ENCODE assay signal across 20 cellular contexts in genomic region chr12:68304626-68305025, GRCh38. TPM values are rescaled to one million over a fixed set of nuclear protein-coding genes. Genes with fewer than 3 reads are reported as not detected.
A peak's percentile ranks its signal among the peaks of the same experiment; 100 is the strongest.
DNase-seq lines count a peak whose midpoint lies in the region; ATAC-seq, FAIRE-seq and TF ChIP-seq lines count a peak whose summit lies in the region.
"Had no signal": no experiment of that assay in that cellular context is flagged by ENCODE, and none has a peak within 500 bp of the region (broad histone marks: within the 10 kb centered on the region; RNA-seq: fewer than 3 reads in every experiment).

No MANE protein-coding gene starts in this region.

- H3F3A ChIP-seq in GM23248 (ENCODE audit: insufficient read depth), result peaks cover 8% of the 10 kb centered on the region

- 96 to 97% methylated on average over 3 of the region's 3 CpGs for WGBS in GM23248 (ENCODE audit: low coverage in 1 of 2, low lambda C conversion rate in 2 of 2, missing lambda C conversion rate in 2 of 2), 2 experiments
- WGBS in GM12878 (ENCODE audit: insufficient coverage, insufficient replicate concordance, low lambda C conversion rate, missing lambda C conversion rate), result 89% methylated on average over 3 of the region's 3 CpGs

- H3K4me3 ChIP-seq in GM23248 (no peak overlapping the region), GM12878 (no peak overlapping the region), fibroblast of pulmonary artery (replicated peaks; ENCODE audit: low read depth, low read length) (no peak overlapping the region)
- H3K4me3 ChIP-seq: Peyer's patch had no signal

- H2AFZ ChIP-seq in GM23248 (no peak overlapping the region), GM12878 (ENCODE audit: control insufficient read depth, low read depth, low read length) (peak overlapping the region; percentile 28; the same call in 1 of the 2 replicates)

- no peak for TF ChIP-seq POLR2A in GM12878 (IDR thresholded peaks at IDR 0.05; ENCODE audit: low read depth, low read length)

- in situ Hi-C loops in GM23248 (cut with MboI), result loop anchor here (25.0 kb wide), 1 partner anchor 942 kb away; no protein-coding TSS in a partner anchor
- in situ Hi-C loops in GM12878 (cut with MboI), result no loop called here

- H3K27me3 ChIP-seq in GM23248 (replicated peaks; ENCODE audit: insufficient read depth) (no peaks in the 10 kb centered on the region), GM12878 (replicated peaks in 1 of 2; ENCODE audit: control insufficient read depth in 2 of 2, insufficient read depth in 2 of 2, low read length in 1 of 2) (no peaks in the 10 kb centered on the region)
- H3K27me3 ChIP-seq: Peyer's patch had no signal

- DNase-seq in GM23248, result peak; percentile 24
- DNase-seq in GM12878 (ENCODE audit: low read depth, low spot score), result no peak
- peak; percentile 43 for DNase-seq in fibroblast of pulmonary artery (ENCODE audit: low read depth)
- DNase-seq in renal cortical epithelial cell (ENCODE audit: low read depth), result peak; percentile 11
- no peak for DNase-seq in hepatic stellate cell (ENCODE audit: low spot score)
- no peak for DNase-seq in midbrain (lab: John Stamatoyannopoulos, UW)
- no peak for DNase-seq in nephron progenitor cell
- DNase-seq: ACHN; CD4-positive, CD25-positive, alpha-beta regulatory T cell; DMS53; KG1; NCI-H1092 treated with DMSO at 0.1 percent for 48 hours; NCI-H187; NCI-H2171; NCI-H82; Peyer's patch; SHP77 had no signal

- no peaks in the 10 kb centered on the region for H3K9me2 ChIP-seq in GM23248 (ENCODE audit: insufficient read depth)

- H3K79me2 ChIP-seq in GM23248 (ENCODE audit: insufficient read depth) (no peaks in the 10 kb centered on the region), GM12878 (ENCODE audit: control insufficient read depth, insufficient read depth, low read length) (no peaks in the 10 kb centered on the region)

- TF ChIP-seq EP300 in GM12878 (IDR thresholded peaks at IDR 0.05; ENCODE audit: borderline replicate concordance in 1 of 2, control insufficient read depth in 1 of 2, low read depth in 2 of 2, low read length in 2 of 2), result no peak

- POLR2A ChIA-PET in GM12878 (lab: Charles Lee), result no interaction called here

- H4K20me1 ChIP-seq in GM23248 (ENCODE audit: insufficient read depth) (no peaks in the 10 kb centered on the region), GM12878 (ENCODE audit: control insufficient read depth, insufficient read depth) (no peaks in the 10 kb centered on the region)

- no peaks in the 10 kb centered on the region for H3K4me1 Mint-ChIP-seq in nephron progenitor cell

- TF ChIP-seq CTCF in GM12878 (IDR thresholded peaks at IDR 0.05 in 2 of 3, conservative IDR thresholded peaks at IDR 0.05 in 1 of 3; ENCODE audit: control insufficient read depth in 2 of 3, extremely low read depth in 1 of 3, insufficient read depth in 1 of 3, low read depth in 3 of 3, low read length in 3 of 3) (no peak), fibroblast of pulmonary artery (IDR thresholded peaks at IDR 0.05; ENCODE audit: low read length, missing control alignments) (no peak), nephron progenitor cell (IDR thresholded peaks at IDR 0.05) (no peak)

- H3K9me3 Mint-ChIP-seq in nephron progenitor cell, result peaks cover 15% of the 10 kb centered on the region

- H3K4me1 ChIP-seq in GM23248 (ENCODE audit: insufficient read depth) (peaks cover 9% of the 10 kb centered on the region), GM12878 (ENCODE audit: control insufficient read depth, insufficient read depth, low read length) (peaks cover 8% of the 10 kb centered on the region)
- H3K4me1 ChIP-seq: Peyer's patch had no signal

- no peak for ATAC-seq in GM12878

- H3K4me2 ChIP-seq in GM23248 (ENCODE audit: unreplicated experiment), result no peak overlapping the region
- H3K4me2 ChIP-seq in GM12878 (ENCODE audit: control insufficient read depth, insufficient read depth), result no peak overlapping the region

- intact Hi-C loops in GM12878 (cut with micrococcal nuclease; ENCODE audit: unreplicated experiment), result no loop called here

- H3K27ac ChIP-seq in GM23248 (no peak overlapping the region), GM12878 (ENCODE audit: control insufficient read depth, insufficient read depth) (peak overlapping the region; percentile 58)
- H3K27ac ChIP-seq: Peyer's patch had no signal

- no peak overlapping the region for H3K27ac Mint-ChIP-seq in nephron progenitor cell

- H3K9ac ChIP-seq in GM23248, result no peak overlapping the region
- no peak overlapping the region for H3K9ac ChIP-seq in GM12878 (ENCODE audit: control insufficient read depth, insufficient read depth, low read length)

- CTCF ChIA-PET in GM12878 (lab: Yijun Ruan, JAX), result no interaction called here

- no peak for FAIRE-seq in GM12878 (lab: Jason Lieb, UNC)

- SMC1A ChIA-PET in GM12878 (lab: Charles Lee; ENCODE audit: uncharacterized antibody, unreplicated experiment), result interaction anchor here (2.1 kb wide), 1 partner anchor 21 kb away, joined by 5 read pairs; no protein-coding TSS in a partner anchor

- no peak for TF ChIP-seq RAD21 in GM12878 (IDR thresholded peaks at IDR 0.05; ENCODE audit: insufficient read depth, low read depth, low read length)

- no peaks in the 10 kb centered on the region for H3K27me3 Mint-ChIP-seq in nephron progenitor cell (ENCODE audit: low read depth, poor library complexity)
- H3K27me3 Mint-ChIP-seq: CD4-positive, CD25-positive, alpha-beta regulatory T cell had no signal

- BruUV-seq in GM12878 (replicated peaks; lab: Mats Ljungman, UMichigan), result TSS peak; percentile 77

- H3K9me3 ChIP-seq in GM23248 (ENCODE audit: low read depth), result no peaks in the 10 kb centered on the region
- H3K9me3 ChIP-seq in GM12878 (replicated peaks; ENCODE audit: control insufficient read depth, insufficient read depth, low read length), result peaks cover 3% of the 10 kb centered on the region; the same call in 2 of the 3 replicates
- H3K9me3 ChIP-seq: Peyer's patch had no signal

- peaks cover 73% of the 10 kb centered on the region for H3K36me3 Mint-ChIP-seq in nephron progenitor cell (ENCODE audit: low read depth)

- RAD21 ChIA-PET in GM12878 (lab: Charles Lee; ENCODE audit: unreplicated experiment), result no interaction called here

- H3K36me3 ChIP-seq in GM23248 (ENCODE audit: low read depth) (peaks cover 8% of the 10 kb centered on the region), GM12878 (ENCODE audit: control insufficient read depth in 2 of 2, insufficient read depth in 2 of 2, low read length in 1 of 2) (peaks cover 2 to 3% of the 10 kb centered on the region in 2 experiments; a peak in 3 of 4 replicates)

- H3K4me3 Mint-ChIP-seq in nephron progenitor cell, result no peak overlapping the region
- H3K4me3 Mint-ChIP-seq: CD4-positive, CD25-positive, alpha-beta regulatory T cell had no signal

TF ChIP-seq in GM12878, 131 proteins besides CTCF, POLR2A, EP300 and RAD21 (continues in another document):
- TF ChIP-seq RELA (IDR thresholded peaks at IDR 0.05; ENCODE audit: borderline replicate concordance, partially characterized antibody) (no peak), KAT2A (conservative IDR thresholded peaks at IDR 0.05; ENCODE audit: control insufficient read depth, low read depth, low read length) (no peak), CHD4 (IDR thresholded peaks at IDR 0.05) (no peak), EZH2 (IDR thresholded peaks at IDR 0.05; ENCODE audit: borderline replicate concordance, control insufficient read depth, low read depth, low read length) (no peak), ZNF217 (IDR thresholded peaks at IDR 0.05) (no peak), MEF2A (IDR thresholded peaks at IDR 0.05; ENCODE audit: insufficient read depth, low read depth, low read length) (no peak), ZBED1 (IDR thresholded peaks at IDR 0.05; ENCODE audit: borderline replicate concordance) (no peak)

RNA-seq across cellular contexts. Expression of gene MDM1, which starts 27.5 kb away (rescaled TPM):
- total RNA-seq in GM23248 (2014; rRNA removed; shearing (Covaris generic)), result 7.3 and 30.0 TPM in 2 replicates
- polyA plus RNA-seq in GM23248 (2016; fragmentation: Nextera tagmentation; extraction: Ambion mirVana), result 7.5 and 9.9 TPM in 2 replicates
- 59.3 and 61.0 TPM in 2 replicates for total RNA-seq in GM12878 (2013; cell fraction: nucleolus; rRNA removed)
- total RNA-seq in GM12878 (2014; rRNA removed), result 17.1 and 19.8 TPM in 2 replicates
- total RNA-seq in GM12878 (2014; rRNA removed; fragmentation: Illumina TruSeq; extraction: Trizol), result 20.9 and 22.5 TPM in 2 replicates
- 14.6 and 16.3 TPM in 2 replicates for total RNA-seq in GM12878 (2021)
- 6.4 TPM for polyA plus RNA-seq in GM12878 (2011; ENCODE audit: low read depth)
- 23.4 and 35.5 TPM in 2 replicates for polyA plus RNA-seq in GM12878 (2011; rRNA removed)
- 5.8 and 6.3 TPM in 2 replicates for polyA plus RNA-seq in GM12878 (2011; cell fraction: cytosol; rRNA removed)
- polyA plus RNA-seq in GM12878 (2011; cell fraction: nucleus; rRNA removed), result 49.8 and 54.6 TPM in 2 replicates
- polyA plus RNA-seq in GM12878 (2012), result 5.7 and 6.8 TPM in 2 replicates
- 21.1 and 23.8 TPM in 2 replicates for polyA plus RNA-seq in GM12878 (2014; fragmentation: Illumina TruSeq; extraction: Trizol)
- 10 to 100 TPM; 10.1 to 10.6 TPM for polyA plus RNA-seq in GM12878 (2014; fragmentation: Nextera tagmentation; extraction: Ambion mirVana)
- polyA plus RNA-seq in GM12878 (2014; rRNA removed), result 15.6 and 16.1 TPM in 2 replicates
- 10 to 100 TPM; 15.9 to 25.3 TPM for polyA plus RNA-seq in GM12878 (2016; fragmentation: Nextera tagmentation; extraction: Ambion mirVana)
- polyA minus RNA-seq in GM12878 (2011; rRNA and poly(A)+ RNA removed), result 9.9 and 11.3 TPM in 2 replicates
- polyA minus RNA-seq in GM12878 (2011; cell fraction: cytosol; rRNA and poly(A)+ RNA removed), result 4.7 and 7.7 TPM in 2 replicates
- 19.9 and 30.0 TPM in 2 replicates for polyA minus RNA-seq in GM12878 (2011; cell fraction: nucleus; rRNA and poly(A)+ RNA removed)
- 6.4 and 9.2 TPM in 2 replicates for total RNA-seq in renal cortical epithelial cell

RNA-seq across cellular contexts. Expression of gene IL22, which starts 51.2 kb away (rescaled TPM):
- total RNA-seq in GM23248 (2014; rRNA removed; shearing (Covaris generic)), result not detected in 2 replicates
- not detected in 2 replicates for polyA plus RNA-seq in GM23248 (2016; fragmentation: Nextera tagmentation; extraction: Ambion mirVana)
- total RNA-seq in GM12878 (2013; cell fraction: nucleolus; rRNA removed), result not detected in 2 replicates
- not detected in 2 replicates for total RNA-seq in GM12878 (2014; rRNA removed)
- not detected in 2 replicates for total RNA-seq in GM12878 (2014; rRNA removed; fragmentation: Illumina TruSeq; extraction: Trizol)
- total RNA-seq in GM12878 (2021), result not detected in 2 replicates
- polyA plus RNA-seq in GM12878 (2011; ENCODE audit: low read depth), result not detected
- not detected in 2 replicates for polyA plus RNA-seq in GM12878 (2011; rRNA removed)
- polyA plus RNA-seq in GM12878 (2011; cell fraction: cytosol; rRNA removed), result not detected in 2 replicates
- polyA plus RNA-seq in GM12878 (2011; cell fraction: nucleus; rRNA removed), result not detected in 2 replicates
- not detected in 2 replicates for polyA plus RNA-seq in GM12878 (2012)
- not detected in 2 replicates for polyA plus RNA-seq in GM12878 (2014; fragmentation: Illumina TruSeq; extraction: Trizol)
- polyA plus RNA-seq in GM12878 (2014; fragmentation: Nextera tagmentation; extraction: Ambion mirVana), result not detected
- polyA plus RNA-seq in GM12878 (2014; rRNA removed), result not detected in 2 replicates
- not detected for polyA plus RNA-seq in GM12878 (2016; fragmentation: Nextera tagmentation; extraction: Ambion mirVana)
- polyA minus RNA-seq in GM12878 (2011; rRNA and poly(A)+ RNA removed), result not detected in 2 replicates
- not detected in 2 replicates for polyA minus RNA-seq in GM12878 (2011; cell fraction: cytosol; rRNA and poly(A)+ RNA removed)
- polyA minus RNA-seq in GM12878 (2011; cell fraction: nucleus; rRNA and poly(A)+ RNA removed), result not detected in 2 replicates
- total RNA-seq in renal cortical epithelial cell, result not detected in 2 replicates
- total RNA-seq: CD4-positive, CD25-positive, alpha-beta regulatory T cell; G401; MCF 10A; NCI-H460; Peyer's patch had no signal
- polyA plus RNA-seq: CD4-positive, CD25-positive, alpha-beta regulatory T cell had no signal

Comparison
In these comparisons a context has a peak if more than half of its experiments do, and no peak if none do; other contexts are left out.
1. DNase-seq: peak in GM23248 (single experiment), fibroblast of pulmonary artery (single experiment) and renal cortical epithelial cell (single experiment); none in GM12878 (single experiment), hepatic stellate cell (single experiment), midbrain (single experiment) and nephron progenitor cell (single experiment).